ENCODE assay signal across 15 cellular contexts in genomic region chr3:14725015-14725431, GRCh38. TPM values are rescaled to one million over a fixed set of nuclear protein-coding genes. Genes with fewer than 3 reads are reported as not detected.
DNase-seq lines count a peak whose midpoint lies in the region; ATAC-seq and TF ChIP-seq lines count a peak whose summit lies in the region.
"Had no signal": no experiment of that assay in that cellular context is flagged by ENCODE, and none has a peak within 500 bp of the region (broad histone marks: within the 10 kb centered on the region; RNA-seq: fewer than 3 reads in every experiment).

No MANE protein-coding gene starts in this region.

- TF ChIP-seq CTCF in BJ (IDR thresholded peaks at IDR 0.05; ENCODE audit: insufficient read depth, low read depth, low read length) (no peak), GM10248 (IDR thresholded peaks at IDR 0.05; ENCODE audit: control extremely low read depth, extremely low read depth, low read depth, missing control alignments) (no peak)

- peaks cover 12% of the 10 kb centered on the region for H3K4me1 ChIP-seq in rectal smooth muscle tissue (ENCODE audit: control insufficient read depth, insufficient read depth, low read length)
- H3K4me1 ChIP-seq: prostate gland had no signal

- intact Hi-C loops in left ventricle myocardium superior (cut with micrococcal nuclease): no loop called here

- POLR2A ChIA-PET in BJ (lab: Charles Lee) (no interaction called here), GM10248 (lab: Yijun Ruan, JAX) (no interaction called here)

- no peaks in the 10 kb centered on the region for H3K36me3 ChIP-seq in BJ (ENCODE audit: control insufficient read depth, insufficient read depth, low read length)
- H3K36me3 ChIP-seq in rectal smooth muscle tissue (ENCODE audit: control insufficient read depth, insufficient read depth, low read length): no peaks in the 10 kb centered on the region
- H3K36me3 ChIP-seq: prostate gland had no signal

- peak overlapping the region; percentile 19 for H3K27ac ChIP-seq in rectal smooth muscle tissue (ENCODE audit: low read depth, low read length)
- H3K27ac ChIP-seq: epithelial cell of prostate, prostate gland had no signal

- H3K27me3 ChIP-seq in BJ (ENCODE audit: control insufficient read depth, insufficient read depth, low read length) (peaks cover 2% of the 10 kb centered on the region), rectal smooth muscle tissue (ENCODE audit: control insufficient read depth, insufficient read depth, low read length) (no peaks in the 10 kb centered on the region)

- CTCF ChIA-PET in BJ (lab: Yijun Ruan, JAX): interaction anchor here (1.0 to 1.1 kb wide), 2 partner anchors 9 to 56 kb away, joined by 3 read pairs; no protein-coding TSS in a partner anchor
- CTCF ChIA-PET in GM10248 (lab: Yijun Ruan, JAX): interaction anchor here (1.1 to 1.4 kb wide), 3 partner anchors 15 to 51 kb away, joined by 3 to 5 read pairs (median 4); no protein-coding TSS in a partner anchor

- ATAC-seq in left ventricle myocardium superior (peak; percentile 58), HG02571 (IDR thresholded peaks at IDR 0.05; ENCODE audit: unreplicated experiment) (no peak), GM18519 (IDR thresholded peaks at IDR 0.05; ENCODE audit: low FRiP score, unreplicated experiment) (no peak), GM18907 (IDR thresholded peaks at IDR 0.05; ENCODE audit: unreplicated experiment) (no peak)

- H3K9ac ChIP-seq in rectal smooth muscle tissue (ENCODE audit: low read length): no peak overlapping the region

- DNase-seq in BJ (ENCODE audit: low read depth) (peak; percentile 88), amniotic epithelial cell (ENCODE audit: low read depth) (peak; percentile 86), left ventricle myocardium superior (no peak), GM10248 (ENCODE audit: extremely low spot score) (no peak)
- DNase-seq: anterior cingulate cortex; CD4-positive, CD25-positive, alpha-beta regulatory T cell; kidney; NCI-H1694; T-helper 1 cell had no signal

- H3K4me3 ChIP-seq in BJ (ENCODE audit: low read depth, low read length) (no peak overlapping the region), rectal smooth muscle tissue (ENCODE audit: low read length) (no peak overlapping the region)
- H3K4me3 ChIP-seq: prostate gland had no signal

RNA-seq across cellular contexts. Expression of gene C3orf20, which starts 50.1 kb away (rescaled TPM):
- polyA plus RNA-seq in BJ (2011; rRNA removed): not detected in 2 replicates
- polyA minus RNA-seq in BJ (2011; rRNA and poly(A)+ RNA removed): 0.10 and 0.14 TPM in 2 replicates
- not detected for total RNA-seq in left ventricle myocardium superior
- polyA plus RNA-seq: CD4-positive, CD25-positive, alpha-beta regulatory T cell had no signal

Comparison
In these comparisons a context has a peak if more than half of its experiments do, and no peak if none do; other contexts are left out.
1. DNase-seq: peak in BJ (single experiment) and amniotic epithelial cell (single experiment); none in left ventricle myocardium superior (single experiment) and GM10248 (single experiment).